ENCODE assay signal across 16 cellular contexts in the genomic region with DNA sequence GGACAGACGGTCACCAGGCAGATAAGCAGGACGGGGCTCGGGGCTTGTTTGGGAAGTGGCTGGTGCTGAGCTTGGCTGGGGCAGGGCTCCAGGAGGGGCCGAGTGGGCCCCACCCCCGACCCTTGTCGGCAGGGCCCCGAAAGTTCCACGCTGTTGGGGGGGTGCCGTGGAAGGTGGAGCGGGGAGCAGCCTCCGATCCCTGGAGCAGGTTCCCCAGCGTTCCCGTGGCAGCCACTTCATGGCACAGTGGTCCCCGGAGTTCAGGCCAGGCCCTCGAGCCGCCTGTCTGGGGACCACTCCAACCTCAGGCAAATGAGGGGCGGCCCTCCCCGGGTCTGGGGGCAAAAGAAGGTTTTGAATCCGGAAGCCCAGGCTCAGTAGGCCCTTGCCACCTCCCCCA. TPM values are rescaled to one million over a fixed set of nuclear protein-coding genes. Genes with fewer than 3 reads are reported as not detected.
A peak's percentile ranks its signal among the peaks of the same experiment; 100 is the strongest.
DNase-seq lines count a peak whose midpoint lies in the region; ATAC-seq and TF ChIP-seq lines count a peak whose summit lies in the region.
"Had no signal": no experiment of that assay in that cellular context is flagged by ENCODE, and none has a peak within 500 bp of the region (broad histone marks: within the 10 kb centered on the region; RNA-seq: fewer than 3 reads in every experiment).

No MANE protein-coding gene starts in this region.

- 76 to 84% methylated on average over 15 to 19 of the region's 19 CpGs for WGBS in tibial nerve, 2 donors

- H3K36me3 Mint-ChIP-seq in chondrocyte (ENCODE audit: low read depth): peaks cover 6% of the 10 kb centered on the region
- H3K36me3 Mint-ChIP-seq in osteocyte (ENCODE audit: unreplicated experiment): peaks cover 23% of the 10 kb centered on the region
- H3K36me3 Mint-ChIP-seq: activated CD8-positive, alpha-beta memory T cell treated with anti-CD3 and anti-CD28 coated beads, Interleukin-2, amount 10 ng/mL, durations not matched to agents 7 days and 5 days had no signal

- TF ChIP-seq POLR2A in tibial nerve (IDR thresholded peaks at IDR 0.05): no peak

- H3K9me3 Mint-ChIP-seq in chondrocyte (ENCODE audit: low read depth) (no peaks in the 10 kb centered on the region), osteocyte (ENCODE audit: unreplicated experiment) (no peaks in the 10 kb centered on the region)

- no peak for TF ChIP-seq EP300 in tibial nerve (IDR thresholded peaks at IDR 0.05)

- H3K4me1 Mint-ChIP-seq in chondrocyte (ENCODE audit: low read depth): peaks cover 55% of the 10 kb centered on the region
- peaks cover 59% of the 10 kb centered on the region for H3K4me1 Mint-ChIP-seq in osteocyte (ENCODE audit: unreplicated experiment)
- H3K4me1 Mint-ChIP-seq: activated CD8-positive, alpha-beta memory T cell treated with anti-CD3 and anti-CD28 coated beads, Interleukin-2, amount 10 ng/mL, durations not matched to agents 7 days and 5 days had no signal

- CTCF ChIA-PET in RWPE1 (lab: Yijun Ruan, JAX): no interaction called here

- no peaks in the 10 kb centered on the region for H3K27me3 ChIP-seq in tibial nerve
- H3K27me3 ChIP-seq: MG63 had no signal

- H3K4me3 Mint-ChIP-seq in chondrocyte (ENCODE audit: unreplicated experiment) (no peak overlapping the region), osteocyte (ENCODE audit: unreplicated experiment) (no peak overlapping the region)
- H3K4me3 Mint-ChIP-seq: activated CD8-positive, alpha-beta memory T cell treated with anti-CD3 and anti-CD28 coated beads, Interleukin-2, amount 10 ng/mL, durations not matched to agents 7 days and 5 days had no signal

- H3K27ac Mint-ChIP-seq in chondrocyte (ENCODE audit: unreplicated experiment) (peak overlapping the region; percentile 69), osteocyte (ENCODE audit: unreplicated experiment) (peak overlapping the region; percentile 86)
- H3K27ac Mint-ChIP-seq: activated CD8-positive, alpha-beta memory T cell treated with anti-CD3 and anti-CD28 coated beads, Interleukin-2, amount 10 ng/mL, durations not matched to agents 7 days and 5 days had no signal

- peaks cover 0 to 73% (median 4%) of the 10 kb centered on the region in 3 donors for H3K36me3 ChIP-seq in tibial nerve
- H3K36me3 ChIP-seq: WERI-Rb-1 had no signal

- H3K27ac ChIP-seq in RWPE1 (peak overlapping the region; percentile 99), tibial nerve (peak overlapping the region; percentile 66 to 88 (median 84))
- H3K27ac ChIP-seq: parathyroid adenoma, WERI-Rb-1 had no signal

- POLR2A ChIA-PET in RWPE1 (lab: Yijun Ruan, JAX; ENCODE audit: low non-redundant PET): no interaction called here

- no peaks in the 10 kb centered on the region for H3K9me3 ChIP-seq in tibial nerve
- H3K9me3 ChIP-seq: MG63 had no signal

- no peak for DNase-seq in RWPE1 (ENCODE audit: low spot score)
- no peak for DNase-seq in chondrocyte (ENCODE audit: low spot score)
- no peak for DNase-seq in osteocyte (ENCODE audit: extremely low spot score, unreplicated experiment)
- DNase-seq in tibial nerve (ENCODE audit: low spot score in 2 of 2): no peak
- DNase-seq in kidney glomerular epithelial cell (lab: John Stamatoyannopoulos, UW): no peak
- DNase-seq: activated CD8-positive, alpha-beta memory T cell treated with anti-CD3 and anti-CD28 coated beads, Interleukin-2, amount 10 ng/mL, durations not matched to agents 7 days and 5 days; activated naive CD4-positive, alpha-beta T cell treated with anti-CD3 and anti-CD28 coated beads, Interleukin-2, amount 50 U/mL, for 16 hours; cerebellar nuclear complex; H7; MG63; NCI-H2171 treated with DMSO at 0.1 percent for 48 hours; stimulated activated CD4-positive, alpha-beta T cell treated with anti-CD3 and anti-CD28 coated beads, Interleukin-1b, Interleukin-23, amount 100 ng/mL, for 48 hours; WERI-Rb-1 had no signal

- H3K4me3 ChIP-seq in tibial nerve: no peak overlapping the region
- H3K4me3 ChIP-seq: MG63 had no signal

- no peak for TF ChIP-seq CTCF in RWPE1 (conservative IDR thresholded peaks at IDR 0.05; ENCODE audit: low read depth)
- TF ChIP-seq CTCF in chondrocyte (IDR thresholded peaks at IDR 0.05): no peak
- no peak for TF ChIP-seq CTCF in osteocyte (IDR thresholded peaks at IDR 0.05)
- TF ChIP-seq CTCF in tibial nerve (IDR thresholded peaks at IDR 0.05): no peak

- ATAC-seq in HG02678 (IDR thresholded peaks at IDR 0.05; ENCODE audit: unreplicated experiment) (no peak), GM19324 (IDR thresholded peaks at IDR 0.05; ENCODE audit: low FRiP score, unreplicated experiment) (no peak)
- ATAC-seq: activated CD8-positive, alpha-beta memory T cell treated with anti-CD3 and anti-CD28 coated beads, Interleukin-2, amount 10 ng/mL, durations not matched to agents 7 days and 5 days had no signal

- H3K27me3 Mint-ChIP-seq in chondrocyte (ENCODE audit: low read depth) (no peaks in the 10 kb centered on the region), osteocyte (ENCODE audit: unreplicated experiment) (no peaks in the 10 kb centered on the region)
- H3K27me3 Mint-ChIP-seq: activated CD8-positive, alpha-beta memory T cell treated with anti-CD3 and anti-CD28 coated beads, Interleukin-2, amount 10 ng/mL, durations not matched to agents 7 days and 5 days had no signal

- H3K4me1 ChIP-seq in tibial nerve: peaks cover 0 to 100% (median 85%) of the 10 kb centered on the region in 4 donors
- H3K4me1 ChIP-seq: parathyroid adenoma had no signal

RNA-seq across cellular contexts. Expression of a gene that starts 46.7 kb away (rescaled TPM):
- 16.0 to 19.2 TPM (median 17.8 TPM) in 3 replicates for total RNA-seq in chondrocyte
- total RNA-seq in osteocyte: 21.8 and 21.9 TPM in 2 replicates
- 10 to 100 TPM; 18.9 to 43.5 (median 27.2) TPM for total RNA-seq in tibial nerve
